ENCODE assay signal across 17 cellular contexts in the genomic region with DNA sequence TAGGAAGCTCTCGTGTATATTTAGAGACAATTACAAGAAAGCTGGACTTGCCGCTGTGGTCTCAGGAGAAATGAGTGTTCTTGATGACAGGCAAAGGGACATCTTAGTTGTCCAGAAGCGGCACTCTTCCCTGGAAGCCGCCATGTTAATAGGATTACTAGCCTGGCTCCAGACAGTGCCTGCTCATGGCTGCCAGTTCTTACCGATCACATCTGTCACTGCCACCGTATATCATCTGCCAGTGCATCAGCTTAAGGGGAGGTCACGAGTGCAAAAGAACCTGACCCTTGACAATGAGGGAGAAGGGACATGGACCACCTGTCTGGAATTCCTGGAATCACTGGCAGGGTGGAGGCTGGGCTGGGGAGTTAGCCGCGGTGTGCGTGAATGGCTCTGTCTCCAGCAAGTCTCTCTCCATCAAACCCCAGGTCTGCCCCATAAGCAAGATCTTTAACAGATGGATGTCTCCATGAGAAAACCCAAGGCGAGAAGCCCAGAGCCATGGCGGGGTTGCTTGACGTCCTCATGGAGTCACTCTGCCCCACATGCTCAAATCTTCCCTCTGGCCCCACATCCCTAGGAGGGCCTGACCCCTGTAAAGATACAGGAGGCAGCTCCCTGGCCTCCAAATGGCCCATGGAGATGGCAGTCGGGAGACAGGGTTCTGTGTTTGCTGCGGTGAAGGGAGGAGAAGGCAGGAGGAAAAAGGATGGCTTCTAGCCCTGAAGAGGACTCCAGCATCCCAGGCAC.
"Had no signal": no experiment of that assay in that cellular context is flagged by ENCODE, and none has a peak within 500 bp of the region (broad histone marks: within the 10 kb centered on the region; RNA-seq: fewer than 3 reads in every experiment).

No MANE protein-coding gene starts in this region.

- DNase-seq: activated B cell treated with CpG ODN at 0.5 μM for 24 hours; activated CD4-positive, alpha-beta memory T cell treated with anti-CD3 and anti-CD28 coated beads for 36 hours; activated CD4-positive, alpha-beta T cell treated with anti-CD3 and anti-CD28 coated beads for 4 hours; activated naive CD4-positive, alpha-beta T cell treated with anti-CD3 and anti-CD28 coated beads, Interleukin-2, amount 10 ng/mL, durations not matched to agents 7 days and 5 days; activated T-cell treated with anti-CD3 and anti-CD28 coated beads for 4 hours; cortex of kidney; erythroblast; foreskin melanocyte; kidney; nephron progenitor cell; nucleus accumbens; retina; stomach; trophoblast cell had no signal

- H3K27ac ChIP-seq: ascending aorta, left lung, stomach, vagina had no signal

- ATAC-seq: left lung had no signal

- H3K4me1 ChIP-seq: ascending aorta had no signal

- H3K27me3 ChIP-seq: ascending aorta, left lung, stomach, vagina had no signal

- H3K4me3 ChIP-seq: ascending aorta, left lung, stomach, vagina had no signal

- H3K9me3 ChIP-seq: ascending aorta, left lung, stomach, vagina had no signal
